In the genomic region with DNA sequence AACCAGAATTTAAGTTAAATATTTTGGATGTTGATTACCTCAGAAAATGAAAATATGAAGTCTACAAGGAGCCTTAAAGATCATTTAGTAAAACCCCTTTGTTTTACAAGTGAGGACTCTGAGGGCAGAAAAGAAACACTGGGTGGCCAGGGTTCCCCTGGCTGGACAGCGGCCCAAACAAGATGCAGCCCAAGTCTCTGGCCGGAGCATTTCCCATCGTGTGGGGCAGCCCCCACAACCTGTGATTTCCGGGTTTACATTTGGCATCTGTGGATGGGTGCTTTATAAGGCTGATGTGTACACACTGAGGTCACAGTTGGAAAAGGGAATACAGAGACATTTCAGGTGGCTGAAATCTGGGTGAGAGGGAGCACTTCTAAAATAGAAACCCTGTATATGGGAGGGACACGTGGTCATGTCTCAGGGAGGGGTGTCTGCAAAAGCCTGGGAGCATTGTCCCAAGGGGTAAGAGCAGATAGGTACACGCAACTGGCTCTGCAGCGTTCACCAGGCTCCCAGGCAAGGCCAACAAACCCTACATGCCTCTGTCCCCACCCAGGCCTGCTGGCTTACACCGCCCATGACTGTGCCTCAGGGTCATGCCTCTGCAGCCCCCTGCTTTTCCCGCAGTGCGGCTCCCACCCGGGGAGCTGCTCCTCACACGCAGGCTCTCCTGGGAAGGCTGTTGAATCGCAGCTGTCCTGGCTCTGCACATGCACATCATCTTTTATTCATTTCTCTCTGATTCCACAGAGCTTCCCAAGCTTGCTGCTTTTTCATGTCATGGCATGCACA, we compare ENCODE assay signal across 23 cellular contexts. TPM values are rescaled to one million over a fixed set of nuclear protein-coding genes. Genes with fewer than 3 reads are reported as not detected.
"Had no signal": no experiment of that assay in that cellular context is flagged by ENCODE, and none has a peak within 500 bp of the region (broad histone marks: within the 10 kb centered on the region; RNA-seq: fewer than 3 reads in every experiment).

No MANE protein-coding gene starts in this region.

- H3K9me3 ChIP-seq: adrenal gland, SJCRH30, SK-N-SH had no signal

- H3K36me3 ChIP-seq: adrenal gland, SJCRH30 had no signal

- H3K4me1 Mint-ChIP-seq: activated naive CD8-positive, alpha-beta T cell treated with anti-CD3 and anti-CD28 coated beads, Interleukin-2, amount 10 ng/mL, durations not matched to agents 7 days and 5 days had no signal

- H3K4me3 ChIP-seq: adrenal gland, PC-9, SJCRH30 had no signal

- H3K9ac ChIP-seq: SK-N-SH had no signal

- H3K4me2 ChIP-seq: PC-9, SK-N-SH had no signal

- DNase-seq: activated CD4-positive, alpha-beta T cell treated with anti-CD3 and anti-CD28 coated beads for 4 hours; activated CD8-positive, alpha-beta memory T cell treated with anti-CD3 and anti-CD28 coated beads, Interleukin-2, amount 50 U/mL, for 4 hours; activated CD8-positive, alpha-beta T cell treated with anti-CD3 and anti-CD28 coated beads for 36 hours; activated naive CD4-positive, alpha-beta T cell treated with anti-CD3 and anti-CD28 coated beads, Interleukin-2, amount 50 U/mL, for 16 hours; activated naive CD8-positive, alpha-beta T cell treated with anti-CD3 and anti-CD28 coated beads, Interleukin-2, amount 10 ng/mL, durations not matched to agents 7 days and 5 days; activated T-cell treated with anti-CD3 and anti-CD28 coated beads, Interleukin-2, amount 50 U/mL, for 72 hours; adrenal gland; central memory CD4-positive, alpha-beta T cell; MM.1S; NCI-H1105; NCI-H1436; NCI-H187; NCI-H2081; NCI-H2171 treated with DMSO at 0.1 percent for 48 hours; NCI-H345; NCI-H510A; NCI-H69; PC-9; SJCRH30; SK-N-SH; SW 1271 had no signal

- H3K36me3 Mint-ChIP-seq: activated naive CD8-positive, alpha-beta T cell treated with anti-CD3 and anti-CD28 coated beads, Interleukin-2, amount 10 ng/mL, durations not matched to agents 7 days and 5 days had no signal

- H3K4me1 ChIP-seq: adrenal gland, SJCRH30 had no signal

- H2AFZ ChIP-seq: PC-9 had no signal

- H3K27me3 ChIP-seq: adrenal gland had no signal

- H3K27ac ChIP-seq: adrenal gland, PC-9, SJCRH30 had no signal

- H3K4me3 Mint-ChIP-seq: activated CD8-positive, alpha-beta T cell treated with anti-CD3 and anti-CD28 coated beads for 36 hours; activated naive CD8-positive, alpha-beta T cell treated with anti-CD3 and anti-CD28 coated beads, Interleukin-2, amount 10 ng/mL, durations not matched to agents 7 days and 5 days; activated T-cell treated with anti-CD3 and anti-CD28 coated beads, Interleukin-2, amount 50 U/mL, for 72 hours had no signal

- H3K27ac Mint-ChIP-seq: activated CD8-positive, alpha-beta T cell treated with anti-CD3 and anti-CD28 coated beads for 36 hours; activated naive CD8-positive, alpha-beta T cell treated with anti-CD3 and anti-CD28 coated beads, Interleukin-2, amount 10 ng/mL, durations not matched to agents 7 days and 5 days; activated T-cell treated with anti-CD3 and anti-CD28 coated beads, Interleukin-2, amount 50 U/mL, for 72 hours; activated T-helper 2 cell treated with anti-CD3 and anti-CD28 coated beads, Interferon-gamma antibody, Interleukin-2, Interleukin-4, amounts not matched to agents 10 μg/mL and 5 μg/mL and 100 μg/mL, durations not matched to agents 14 hours and 24 hours and 36 hours had no signal

RNA-seq across cellular contexts. Expression of a gene that starts 29.0 kb away (rescaled TPM):
- polyA plus RNA-seq: aorta had no signal
